ENCODE assay signal across 1 cellular context in the genomic region with DNA sequence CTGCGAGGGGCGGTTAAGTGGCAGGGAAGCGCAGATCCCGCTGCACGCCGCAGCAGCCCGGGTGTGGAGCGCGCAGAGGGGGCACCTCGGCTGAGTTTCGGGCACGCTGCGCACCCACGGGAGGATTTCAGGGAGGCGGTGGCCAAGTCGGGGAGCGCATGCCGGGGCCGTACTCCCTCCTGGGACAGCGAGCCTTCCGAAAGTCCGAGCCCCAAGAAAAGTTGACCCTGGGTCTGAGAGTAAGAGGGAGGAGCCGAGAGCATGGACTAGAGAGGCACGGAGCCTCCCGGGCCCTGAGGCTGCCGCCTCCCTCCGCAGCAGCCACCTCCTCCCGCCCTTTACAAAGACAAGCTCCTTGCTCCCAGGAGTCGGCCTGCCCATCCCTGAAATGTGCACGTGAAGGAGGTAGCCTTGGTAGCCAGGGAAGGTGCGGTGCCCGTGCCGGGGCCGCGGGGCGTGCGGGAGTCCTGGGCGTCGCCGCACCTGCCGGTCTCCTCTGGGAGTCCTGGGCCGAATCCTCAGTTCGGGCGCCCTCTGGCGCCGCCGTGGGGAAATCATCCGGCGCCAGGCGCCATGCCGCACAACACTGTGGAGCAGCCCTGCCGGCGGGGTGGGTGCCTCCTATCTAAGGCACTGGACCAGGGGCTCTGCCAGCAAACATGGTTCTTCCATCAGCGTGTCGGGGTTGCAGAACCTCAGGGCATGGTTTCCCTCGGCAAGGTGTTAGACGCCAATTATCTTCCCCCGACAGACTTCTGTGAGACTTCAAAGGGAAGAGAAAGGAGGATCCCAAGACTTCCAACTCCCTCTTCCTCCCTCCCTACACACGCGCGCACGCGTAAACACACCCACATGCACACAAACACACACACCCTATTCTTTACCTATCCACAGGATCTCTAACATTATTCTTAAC.
A peak's percentile ranks its signal among the peaks of the same experiment; 100 is the strongest.
TF ChIP-seq lines count a peak whose summit lies in the region.

No MANE protein-coding gene starts in this region.

TF ChIP-seq in HCT116, 20 proteins besides CTCF, POLR2A, EP300 and RAD21 (continued from another document):
- TF ChIP-seq, protein P1, sequence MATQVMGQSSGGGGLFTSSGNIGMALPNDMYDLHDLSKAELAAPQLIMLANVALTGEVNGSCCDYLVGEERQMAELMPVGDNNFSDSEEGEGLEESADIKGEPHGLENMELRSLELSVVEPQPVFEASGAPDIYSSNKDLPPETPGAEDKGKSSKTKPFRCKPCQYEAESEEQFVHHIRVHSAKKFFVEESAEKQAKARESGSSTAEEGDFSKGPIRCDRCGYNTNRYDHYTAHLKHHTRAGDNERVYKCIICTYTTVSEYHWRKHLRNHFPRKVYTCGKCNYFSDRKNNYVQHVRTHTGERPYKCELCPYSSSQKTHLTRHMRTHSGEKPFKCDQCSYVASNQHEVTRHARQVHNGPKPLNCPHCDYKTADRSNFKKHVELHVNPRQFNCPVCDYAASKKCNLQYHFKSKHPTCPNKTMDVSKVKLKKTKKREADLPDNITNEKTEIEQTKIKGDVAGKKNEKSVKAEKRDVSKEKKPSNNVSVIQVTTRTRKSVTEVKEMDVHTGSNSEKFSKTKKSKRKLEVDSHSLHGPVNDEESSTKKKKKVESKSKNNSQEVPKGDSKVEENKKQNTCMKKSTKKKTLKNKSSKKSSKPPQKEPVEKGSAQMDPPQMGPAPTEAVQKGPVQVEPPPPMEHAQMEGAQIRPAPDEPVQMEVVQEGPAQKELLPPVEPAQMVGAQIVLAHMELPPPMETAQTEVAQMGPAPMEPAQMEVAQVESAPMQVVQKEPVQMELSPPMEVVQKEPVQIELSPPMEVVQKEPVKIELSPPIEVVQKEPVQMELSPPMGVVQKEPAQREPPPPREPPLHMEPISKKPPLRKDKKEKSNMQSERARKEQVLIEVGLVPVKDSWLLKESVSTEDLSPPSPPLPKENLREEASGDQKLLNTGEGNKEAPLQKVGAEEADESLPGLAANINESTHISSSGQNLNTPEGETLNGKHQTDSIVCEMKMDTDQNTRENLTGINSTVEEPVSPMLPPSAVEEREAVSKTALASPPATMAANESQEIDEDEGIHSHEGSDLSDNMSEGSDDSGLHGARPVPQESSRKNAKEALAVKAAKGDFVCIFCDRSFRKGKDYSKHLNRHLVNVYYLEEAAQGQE (IDR thresholded peaks at IDR 0.05; ENCODE audit: low read depth) = no peak
- TF ChIP-seq POLR2AphosphoS5 (IDR thresholded peaks at IDR 0.05; ENCODE audit: low read depth, low read length) (0 out of 2 replicates have a peak, but pooled peaks have one; percentile 17), EZH2 (IDR thresholded peaks at IDR 0.05) (no peak), SRF (IDR thresholded peaks at IDR 0.05; ENCODE audit: low read depth) (no peak), JUND (IDR thresholded peaks at IDR 0.05) (no peak)
